ENCODE assay signal across 17 cellular contexts in genomic region chr12:131413006-131413405, GRCh38.
A peak's percentile ranks its signal among the peaks of the same experiment; 100 is the strongest.
DNase-seq lines count a peak whose midpoint lies in the region; TF ChIP-seq lines count a peak whose summit lies in the region.
"Had no signal": no experiment of that assay in that cellular context is flagged by ENCODE, and none has a peak within 500 bp of the region (broad histone marks: within the 10 kb centered on the region; RNA-seq: fewer than 3 reads in every experiment).

No MANE protein-coding gene starts in this region.

- no peak overlapping the region for H3K27ac ChIP-seq in neuronal stem cell (replicated peaks; ENCODE audit: low read length)
- H3K27ac ChIP-seq in left ventricle myocardium inferior (replicated peaks) = no peak overlapping the region
- H3K27ac ChIP-seq: C4-2B had no signal

- no CpG with 5 or more reads among the region's 8 CpGs for WGBS in neuronal stem cell (ENCODE audit: extremely low coverage in 2 of 2, insufficient read length in 2 of 2, insufficient replicate concordance in 1 of 2), 2 donors

- no peak overlapping the region for H3K4ac ChIP-seq in neuronal stem cell (ENCODE audit: low read length)

- peaks cover 0 to 2% (median 0%) of the 10 kb centered on the region in 3 experiments for H3K27me3 ChIP-seq in neuronal stem cell (ENCODE audit: control insufficient read depth in 3 of 3, insufficient read depth in 3 of 3, low read depth in 1 of 3, low read length in 3 of 3)
- H3K27me3 ChIP-seq in left ventricle myocardium inferior (ENCODE audit: low read depth) = peaks cover 36% of the 10 kb centered on the region

- H4K91ac ChIP-seq in neuronal stem cell (ENCODE audit: low read depth, low read length, poor library complexity) = no peak overlapping the region

- H2AFZ ChIP-seq in neuronal stem cell (ENCODE audit: low read length) = no peak overlapping the region
- H2AFZ ChIP-seq: GM23338 had no signal

- H2BK15ac ChIP-seq in neuronal stem cell (ENCODE audit: low read length) = no peak overlapping the region

- H3K4me3 ChIP-seq in neuronal stem cell (ENCODE audit: low read length in 2 of 2) (no peak overlapping the region), left ventricle myocardium inferior (no peak overlapping the region)
- H3K4me3 ChIP-seq: GM23338 had no signal

- H3K79me1 ChIP-seq in neuronal stem cell (ENCODE audit: low read depth, low read length) = no peaks in the 10 kb centered on the region

- no peak for TF ChIP-seq CTCF in left ventricle myocardium inferior (IDR thresholded peaks at IDR 0.05; ENCODE audit: borderline replicate concordance)

- no peak overlapping the region for H2AK5ac ChIP-seq in neuronal stem cell (ENCODE audit: low read depth, low read length)

- H3K4me1 ChIP-seq in neuronal stem cell (ENCODE audit: control insufficient read depth in 2 of 2, insufficient read depth in 1 of 2, low read depth in 1 of 2, low read length in 2 of 2) (peaks cover 0 to 2% of the 10 kb centered on the region in 2 donors), left ventricle myocardium inferior (no peaks in the 10 kb centered on the region)

- peak overlapping the region; percentile 17 for H3K23ac ChIP-seq in neuronal stem cell (ENCODE audit: low read depth, low read length, poor library complexity)

- H3K18ac ChIP-seq in neuronal stem cell (ENCODE audit: low read length) = no peak overlapping the region

- no peak overlapping the region for H3K4me2 ChIP-seq in neuronal stem cell (ENCODE audit: insufficient read depth, low read length, poor library complexity, severe bottlenecking)
- H3K4me2 ChIP-seq: GM23338 had no signal

- H4K8ac ChIP-seq in neuronal stem cell (ENCODE audit: low read depth, low read length) = no peak overlapping the region

- no peak overlapping the region for H2BK12ac ChIP-seq in neuronal stem cell (ENCODE audit: low read length)

- H3K9me3 ChIP-seq in neuronal stem cell (replicated peaks in 1 of 2; ENCODE audit: control insufficient read depth in 2 of 2, insufficient read depth in 1 of 2, low read depth in 1 of 2, low read length in 2 of 2) (peaks cover 1 to 2% of the 10 kb centered on the region in 2 donors), left ventricle myocardium inferior (replicated peaks) (no peaks in the 10 kb centered on the region)

- in situ Hi-C loops in ACHN (cut with HindIII; ENCODE audit: low pct_ligation_motif_present, low pct_unique_long_range_greater_than_20kb, low sequenced_read_pairs) = no loop called here

- H3K36me3 ChIP-seq in neuronal stem cell (replicated peaks in 1 of 2; ENCODE audit: control insufficient read depth in 2 of 2, insufficient read depth in 2 of 2, low read length in 2 of 2) (no peaks in the 10 kb centered on the region), left ventricle myocardium inferior (no peaks in the 10 kb centered on the region)

- H3K14ac ChIP-seq in neuronal stem cell (ENCODE audit: low read length) = no peak overlapping the region

- intact Hi-C loops in left ventricle myocardium inferior (cut with micrococcal nuclease) = no loop called here

- no peak overlapping the region for H2BK120ac ChIP-seq in neuronal stem cell (ENCODE audit: low read depth, low read length)

- DNase-seq in NCI-H2029 (lab: John Stamatoyannopoulos, UW) = peak; percentile 7
- DNase-seq in NCI-H2029 treated with DMSO at 0.1 percent for 48 hours (lab: John Stamatoyannopoulos, UW) = no peak
- DNase-seq in NCI-H345 (lab: John Stamatoyannopoulos, UW) = peak; percentile 18
- no peak for DNase-seq in NCI-H345 treated with DMSO at 0.1 percent for 48 hours (lab: John Stamatoyannopoulos, UW; ENCODE audit: unreplicated experiment)
- peak; percentile 38 for DNase-seq in COR-L47 (lab: John Stamatoyannopoulos, UW)
- no peak for DNase-seq in neuronal stem cell (ENCODE audit: low spot score)
- DNase-seq in ACHN = no peak
- no peak for DNase-seq in left ventricle myocardium inferior
- DNase-seq: AML-193; Calu3; CD4-positive, alpha-beta T cell; DMS 273 treated with DMSO at 0.1 percent for 48 hours; DMS79; GDM1; HCEC 1CT had no signal

- H3K9ac ChIP-seq in neuronal stem cell (ENCODE audit: low read depth, low read length, poor library complexity) = no peak overlapping the region

- H2BK5ac ChIP-seq in neuronal stem cell (ENCODE audit: low read length) = no peak overlapping the region

Comparison
In these comparisons a context has a peak if more than half of its experiments do, and no peak if none do; other contexts are left out.
1. DNase-seq: peak in NCI-H2029 (single experiment), NCI-H345 (single experiment) and COR-L47 (single experiment); none in NCI-H2029 treated with DMSO at 0.1 percent for 48 hours (single experiment), NCI-H345 treated with DMSO at 0.1 percent for 48 hours (single experiment), neuronal stem cell (single experiment), ACHN (single experiment) and left ventricle myocardium inferior (single experiment).